Comparison of ENCODE assay signal across 8 cellular contexts in the genomic region with DNA sequence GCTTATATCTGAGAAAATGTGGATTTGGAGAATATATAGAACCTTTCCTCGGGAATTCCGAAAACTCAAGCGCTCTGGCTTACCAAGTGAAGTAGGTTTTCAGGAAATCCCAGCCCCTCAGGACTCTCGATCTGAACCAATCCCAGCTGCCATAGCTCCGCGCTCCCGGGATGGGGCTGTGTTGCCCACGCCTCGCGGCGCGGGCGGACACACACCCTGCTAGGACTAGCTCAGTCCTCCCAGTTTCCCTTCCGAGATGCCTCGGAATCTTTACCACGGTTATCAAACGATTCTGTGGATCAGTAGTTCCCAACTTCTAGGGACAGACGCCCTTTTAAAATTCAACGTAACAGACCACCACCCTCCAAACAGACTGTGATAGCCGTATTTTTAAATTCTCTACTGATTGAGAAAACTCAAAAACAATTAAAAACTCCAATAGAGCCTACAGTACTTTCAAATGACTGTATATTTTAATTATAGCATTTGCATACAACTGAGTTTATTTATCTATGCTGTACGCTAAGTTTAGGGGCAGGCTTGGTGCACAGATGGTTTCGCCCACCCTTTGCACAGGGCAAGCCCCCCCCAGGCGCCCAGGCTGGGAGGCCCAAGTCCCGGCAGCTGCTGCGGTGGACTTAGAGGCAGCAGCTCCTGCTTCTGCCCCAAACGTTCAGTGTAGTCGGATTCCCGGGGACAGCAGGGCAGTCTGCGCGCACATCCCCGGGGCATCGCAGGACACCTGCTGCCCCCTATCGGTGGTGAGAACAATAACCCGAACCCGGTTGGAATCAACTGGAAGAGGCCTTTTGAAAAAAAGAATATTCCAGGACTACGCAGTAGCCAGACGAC. TPM values are rescaled to one million over a fixed set of nuclear protein-coding genes. Genes with fewer than 3 reads are reported as not detected.
DNase-seq lines count a peak whose midpoint lies in the region; ATAC-seq, FAIRE-seq and TF ChIP-seq lines count a peak whose summit lies in the region.

No MANE protein-coding gene starts in this region.

- no peak for TF ChIP-seq EP300 in GM12878 (IDR thresholded peaks at IDR 0.05; ENCODE audit: borderline replicate concordance in 1 of 2, control insufficient read depth in 1 of 2, low read depth in 2 of 2, low read length in 2 of 2)

- CTCF ChIA-PET in HCT116 (lab: Charles Lee) = interaction anchor here (0.6 to 3.7 kb wide), 19 partner anchors 8 to 223 kb away, joined by 3 to 55 read pairs (median 4); no protein-coding TSS in a partner anchor
- CTCF ChIA-PET in GM12878 (lab: Yijun Ruan, JAX) = interaction anchor here (0.7 to 2.6 kb wide), 17 partner anchors 8 to 194 kb away, joined by 3 to 13 read pairs (median 4); no protein-coding TSS in a partner anchor

- FAIRE-seq in GM12878 (lab: Jason Lieb, UNC) = peak; percentile 31

- peak; percentile 87 for ATAC-seq in HCT116
- ATAC-seq in GM12878 = peak; percentile 78

- RAD21 ChIA-PET in HCT116 (lab: Charles Lee; ENCODE audit: low non-redundant PET in 1 of 2, low total read pairs in 2 of 2, uncharacterized antibody in 2 of 2, unreplicated experiment in 2 of 2) (interaction anchor here (0.7 to 1.4 kb wide), 2 partner anchors 193 to 194 kb away, joined by 3 to 4 read pairs; no protein-coding TSS in a partner anchor), GM12878 (lab: Charles Lee; ENCODE audit: unreplicated experiment) (interaction anchor here (1.3 kb wide), 2 partner anchors 9 to 44 kb away, joined by 3 read pairs; no protein-coding TSS in a partner anchor)

- in situ Hi-C loops in GM12878 (cut with MboI) = no loop called here

- SMC1A ChIA-PET in GM12878 (lab: Charles Lee; ENCODE audit: uncharacterized antibody, unreplicated experiment) = interaction anchor here (0.6 to 1.2 kb wide), 6 partner anchors 9 to 194 kb away, joined by 3 to 8 read pairs (median 3); no protein-coding TSS in a partner anchor

- TF ChIP-seq RAD21 in HCT116 (IDR thresholded peaks at IDR 0.05; ENCODE audit: low read depth) = peak; percentile 74
- TF ChIP-seq RAD21 in GM12878 (IDR thresholded peaks at IDR 0.05; ENCODE audit: insufficient read depth, low read depth, low read length) = peak; percentile 57

- BruUV-seq in HCT116 (replicated peaks; lab: Mats Ljungman, UMichigan) = no TSS peak
- BruUV-seq in GM12878 (replicated peaks; lab: Mats Ljungman, UMichigan) = no TSS peak

- H3K36me3 ChIP-seq in HCT116 (ENCODE audit: control insufficient read depth in 1 of 2, insufficient read depth in 2 of 2, low read length in 2 of 2) = no peaks in the 10 kb centered on the region
- H3K36me3 ChIP-seq in Loucy (ENCODE audit: insufficient read depth, low read length) = no peaks in the 10 kb centered on the region
- no peaks in the 10 kb centered on the region for H3K36me3 ChIP-seq in GM12878 (ENCODE audit: control insufficient read depth in 2 of 2, insufficient read depth in 2 of 2, low read length in 1 of 2)

- H3K27ac ChIP-seq in HCT116 (ENCODE audit: low read depth, low read length) (no peak overlapping the region), GM12878 (ENCODE audit: control insufficient read depth, insufficient read depth) (no peak overlapping the region)

- TF ChIP-seq CTCF in GM12872 (IDR thresholded peaks at IDR 0.05; ENCODE audit: insufficient read depth, low read depth, low read length) = peak; percentile 80
- TF ChIP-seq CTCF in HCT116 (IDR thresholded peaks at IDR 0.05 in 2 of 3, conservative IDR thresholded peaks at IDR 0.05 in 1 of 3; ENCODE audit: borderline replicate concordance in 1 of 3, insufficient read depth in 1 of 3, low read depth in 2 of 3, low read length in 2 of 3) = peak; percentile 61 to 93 (median 86)
- peak; percentile 91 for TF ChIP-seq CTCF in Loucy (conservative IDR thresholded peaks at IDR 0.05; ENCODE audit: low read length)
- peak; percentile 70 to 85 (median 78) for TF ChIP-seq CTCF in GM12878 (IDR thresholded peaks at IDR 0.05 in 2 of 3, conservative IDR thresholded peaks at IDR 0.05 in 1 of 3; ENCODE audit: control insufficient read depth in 2 of 3, extremely low read depth in 1 of 3, insufficient read depth in 1 of 3, low read depth in 3 of 3, low read length in 3 of 3)

- H3K9me2 ChIP-seq in HCT116 (ENCODE audit: insufficient read depth) = no peaks in the 10 kb centered on the region
- no peaks in the 10 kb centered on the region for H3K9me2 ChIP-seq in Loucy (replicated peaks; ENCODE audit: low read depth, low read length)

- 8% methylated on average over 33 of the region's 37 CpGs for WGBS in GM12878 (ENCODE audit: insufficient coverage, insufficient replicate concordance, low lambda C conversion rate, missing lambda C conversion rate)

- H4K20me1 ChIP-seq in HCT116 (ENCODE audit: insufficient read depth) (no peaks in the 10 kb centered on the region), Loucy (ENCODE audit: insufficient read depth, low read length, poor library complexity, severe bottlenecking) (no peaks in the 10 kb centered on the region), GM12878 (ENCODE audit: control insufficient read depth, insufficient read depth) (no peaks in the 10 kb centered on the region)

- no peaks in the 10 kb centered on the region for H3F3A ChIP-seq in Loucy (ENCODE audit: low read depth)

- H3K9ac ChIP-seq in HCT116 (ENCODE audit: low read length) (no peak overlapping the region), Loucy (ENCODE audit: low read depth, low read length, poor library complexity, severe bottlenecking) (peak overlapping the region; percentile 83), GM12878 (ENCODE audit: control insufficient read depth, insufficient read depth, low read length) (no peak overlapping the region)

- intact Hi-C loops in HCT116 (cut with micrococcal nuclease) = loop anchor here (5.0 to 10.0 kb wide), 3 partner anchors 93 to 315 kb away; partner anchors contain the start of gene BBX
- intact Hi-C loops in GM12878 (cut with micrococcal nuclease; ENCODE audit: unreplicated experiment) = loop anchor here (2.0 to 5.0 kb wide), 3 partner anchors 93 to 313 kb away; partner anchors contain the start of gene BBX

- POLR2A ChIA-PET in HCT116 (lab: Charles Lee) (no interaction called here), GM12878 (lab: Charles Lee) (no interaction called here)

- H3K27me3 ChIP-seq in HCT116 (ENCODE audit: insufficient read depth, low read length) (no peaks in the 10 kb centered on the region), Loucy (ENCODE audit: insufficient read depth, low read length, poor library complexity, severe bottlenecking) (no peaks in the 10 kb centered on the region), GM12878 (replicated peaks in 1 of 2; ENCODE audit: control insufficient read depth in 2 of 2, insufficient read depth in 2 of 2, low read length in 1 of 2) (peaks cover 0 to 3% of the 10 kb centered on the region in 2 experiments; a peak in 3 of 4 replicates)

- TF ChIP-seq POLR2A in HCT116 (IDR thresholded peaks at IDR 0.05; ENCODE audit: borderline replicate concordance, extremely low read depth, insufficient read depth, insufficient read length) = no peak
- TF ChIP-seq POLR2A in GM12878 (IDR thresholded peaks at IDR 0.05; ENCODE audit: low read depth, low read length) = no peak

- H3K9me3 ChIP-seq in HCT116 (ENCODE audit: control insufficient read depth in 1 of 2, insufficient read depth in 1 of 2, low read depth in 1 of 2, low read length in 2 of 2) (no peaks in the 10 kb centered on the region), Loucy (ENCODE audit: insufficient read depth, low read depth, low read length) (no peaks in the 10 kb centered on the region), GM12878 (replicated peaks; ENCODE audit: control insufficient read depth, insufficient read depth, low read length) (no peaks in the 10 kb centered on the region)

- DNase-seq in HCT116 (ENCODE audit: low read depth, low spot score) (peak; percentile 67), T-helper 2 cell (peak in 4 of 5 experiments; percentile 20 to 66 (median 29)), GM12878 (ENCODE audit: low read depth, low spot score) (no peak), hippocampal formation (lab: John Stamatoyannopoulos, UW) (peak; percentile 81 to 95), retina (peak; percentile 90), NK-92 (lab: John Stamatoyannopoulos, UW; ENCODE audit: unreplicated experiment) (no peak)

- H3K4me3 ChIP-seq in HCT116 (replicated peaks in 1 of 2; ENCODE audit: low read depth in 1 of 2, low read length in 2 of 2) (0 out of 4 replicates have a peak overlapping the region, but pooled peaks of 1 of the 2 experiments have one; percentile 10), Loucy (ENCODE audit: low read length, poor library complexity, severe bottlenecking) (peak overlapping the region; percentile 83), GM12878 (no peak overlapping the region)

- peak overlapping the region; percentile 98 for H2AFZ ChIP-seq in HCT116 (ENCODE audit: low read depth, low read length, poor library complexity, severe bottlenecking)
- peak overlapping the region; percentile 93; the same call in 1 of the 2 replicates for H2AFZ ChIP-seq in Loucy (ENCODE audit: low read length)
- no peak overlapping the region; the same call in none of the 2 replicates for H2AFZ ChIP-seq in GM12878 (ENCODE audit: control insufficient read depth, low read depth, low read length)

- H3K79me2 ChIP-seq in HCT116 (ENCODE audit: insufficient read depth, low read length) (no peaks in the 10 kb centered on the region), Loucy (ENCODE audit: insufficient read depth, low read length) (no peaks in the 10 kb centered on the region), GM12878 (ENCODE audit: control insufficient read depth, insufficient read depth, low read length) (no peaks in the 10 kb centered on the region)

- peak overlapping the region; percentile 65 for H3K4me2 ChIP-seq in HCT116 (ENCODE audit: low read length)
- H3K4me2 ChIP-seq in Loucy (ENCODE audit: low read depth, low read length, poor library complexity, severe bottlenecking) = peak overlapping the region; percentile 86
- H3K4me2 ChIP-seq in GM12878 (ENCODE audit: control insufficient read depth, insufficient read depth) = peak overlapping the region; percentile 54; the same call in 1 of the 2 replicates

- peaks cover 5 to 33% of the 10 kb centered on the region in 2 experiments; a peak in 3 of 4 replicates for H3K4me1 ChIP-seq in HCT116 (ENCODE audit: control insufficient read depth in 1 of 2, insufficient read depth in 2 of 2, low read length in 2 of 2)
- peaks cover 9% of the 10 kb centered on the region for H3K4me1 ChIP-seq in Loucy (ENCODE audit: insufficient read depth, low read length, poor library complexity, severe bottlenecking)
- no peaks in the 10 kb centered on the region; the same call in 1 of the 2 replicates for H3K4me1 ChIP-seq in GM12878 (ENCODE audit: control insufficient read depth, insufficient read depth, low read length)

RNA-seq across cellular contexts. Expression of gene CCDC54, which starts 52.3 kb away (rescaled TPM):
- total RNA-seq in HCT116 (2021; ENCODE audit: unreplicated experiment) (not detected), GM12878 (2014; rRNA removed) (not detected in 2 replicates), GM12878 (2014; rRNA removed; fragmentation: Illumina TruSeq; extraction: Trizol) (not detected in 2 replicates), GM12878 (2021) (not detected in 2 replicates)
- not detected in 2 replicates for polyA plus RNA-seq in HCT116 (2012)
- total RNA-seq in GM12878 (2013; cell fraction: nucleolus; rRNA removed) = not detected in 2 replicates
- polyA plus RNA-seq in GM12878 (2011; ENCODE audit: low read depth) = not detected
- polyA plus RNA-seq in GM12878 (2011; rRNA removed) (not detected in 2 replicates), GM12878 (2014; fragmentation: Illumina TruSeq; extraction: Trizol) (not detected in 2 replicates), GM12878 (2014; fragmentation: Nextera tagmentation; extraction: Ambion mirVana) (not detected), GM12878 (2014; rRNA removed) (not detected in 2 replicates), GM12878 (2016; fragmentation: Nextera tagmentation; extraction: Ambion mirVana) (not detected)
- polyA plus RNA-seq in GM12878 (2011; cell fraction: cytosol; rRNA removed) = not detected in 2 replicates
- polyA plus RNA-seq in GM12878 (2011; cell fraction: nucleus; rRNA removed) = not detected in 2 replicates
- polyA plus RNA-seq in GM12878 (2012) = not detected in 2 replicates
- not detected in 2 replicates for polyA minus RNA-seq in GM12878 (2011; rRNA and poly(A)+ RNA removed)
- polyA minus RNA-seq in GM12878 (2011; cell fraction: cytosol; rRNA and poly(A)+ RNA removed) = not detected in 2 replicates
- polyA minus RNA-seq in GM12878 (2011; cell fraction: nucleus; rRNA and poly(A)+ RNA removed) = not detected in 2 replicates

Comparison
In these comparisons a context has a peak if more than half of its experiments do, and no peak if none do; other contexts are left out.
1. DNase-seq: peak in HCT116 (single experiment), T-helper 2 cell (4 of 5), hippocampal formation (2 of 2) and retina (single experiment); none in GM12878 (single experiment) and NK-92 (single experiment).
2. Peak in every context shown above with its lines, with median percentiles within 50 percentile points of each other: CTCF ChIP-seq and H3K4me2 ChIP-seq.